ENCODE assay signal across 14 cellular contexts in the genomic region with DNA sequence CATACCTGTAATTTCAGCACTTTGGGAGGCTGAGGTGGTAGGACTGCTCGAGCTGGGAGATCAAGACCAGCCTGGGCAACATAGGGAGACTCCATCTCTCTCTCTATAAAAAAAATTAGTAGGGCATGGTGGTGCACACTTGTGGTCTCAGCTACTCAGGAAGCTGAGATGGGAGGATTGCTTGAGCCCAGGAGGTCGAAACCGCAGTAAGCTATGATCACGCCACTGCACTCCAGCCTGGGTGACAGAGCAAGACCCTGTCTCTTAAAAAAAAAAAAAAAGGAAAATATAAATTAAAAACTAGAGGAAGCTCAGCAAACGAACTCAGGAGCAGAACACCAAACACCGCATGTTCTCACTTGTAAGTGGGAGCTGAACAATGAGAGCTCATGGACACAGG. TPM values are rescaled to one million over a fixed set of nuclear protein-coding genes. Genes with fewer than 3 reads are reported as not detected.
"Had no signal": no experiment of that assay in that cellular context is flagged by ENCODE, and none has a peak within 500 bp of the region (broad histone marks: within the 10 kb centered on the region; RNA-seq: fewer than 3 reads in every experiment).

No MANE protein-coding gene starts in this region.

RNA-seq across cellular contexts. Expression of gene CLEC17A, which starts 41.6 kb away (rescaled TPM):
- total RNA-seq: dermis microvascular lymphatic vessel endothelial cell, endodermal cell, esophagus squamous epithelium, gastrocnemius medialis, glomerular endothelial cell, left cardiac atrium, left ventricle myocardium superior, lower lobe of right lung, lung microvascular endothelial cell, mesenteric fat pad, mesothelial cell of epicardium, myocyte had no signal

RNA-seq across cellular contexts. Expression of gene ADGRE3, which starts 50.2 kb away (rescaled TPM):
- total RNA-seq: dermis microvascular lymphatic vessel endothelial cell, endodermal cell, gastrocnemius medialis, glomerular endothelial cell, kidney epithelial cell, left ventricle myocardium superior, lower leg skin, lung microvascular endothelial cell, mesothelial cell of epicardium, myocyte had no signal
